In the genomic region with DNA sequence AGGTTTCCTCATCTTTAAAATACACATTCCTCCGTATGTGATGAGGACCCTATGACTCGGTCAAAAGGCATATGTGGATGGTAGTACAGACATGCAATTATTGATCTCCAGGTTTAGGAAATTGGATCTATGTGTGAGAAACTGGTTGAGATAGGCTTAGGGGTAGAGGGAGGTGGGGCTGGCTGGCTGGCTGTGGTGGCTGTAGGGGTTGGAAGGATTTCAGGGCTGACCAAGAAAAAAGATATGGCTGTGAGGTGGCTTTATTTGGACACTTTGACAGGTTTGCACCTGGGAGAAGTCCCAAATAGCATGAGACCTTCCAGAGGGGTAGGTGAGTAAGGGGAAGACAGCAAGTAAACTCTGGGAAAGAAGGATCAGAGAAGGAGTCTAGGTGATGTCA, we compare ENCODE assay signal across 32 cellular contexts. TPM values are rescaled to one million over a fixed set of nuclear protein-coding genes. Genes with fewer than 3 reads are reported as not detected.
"Had no signal": no experiment of that assay in that cellular context is flagged by ENCODE, and none has a peak within 500 bp of the region (broad histone marks: within the 10 kb centered on the region; RNA-seq: fewer than 3 reads in every experiment).

No MANE protein-coding gene starts in this region.

- H3K27me3 ChIP-seq: adrenal gland, body of pancreas, breast epithelium, Peyer's patch had no signal

- H3K27ac Mint-ChIP-seq: activated CD4-positive, alpha-beta memory T cell treated with anti-CD3 and anti-CD28 coated beads for 36 hours; activated CD4-positive, alpha-beta T cell treated with anti-CD3 and anti-CD28 coated beads for 36 hours; activated T-helper 1 cell treated with anti-CD3 and anti-CD28 coated beads, Interleukin-12 subunit alpha, Interleukin-12 subunit beta, Interleukin-2, Interleukin-4 antibody, amounts not matched to agents 30 ng/mL and 10 ng/mL and 1 ng/mL, durations not matched to agents 14 hours and 24 hours and 36 hours had no signal

- DNase-seq: activated CD4-positive, alpha-beta memory T cell treated with anti-CD3 and anti-CD28 coated beads for 36 hours; activated CD4-positive, alpha-beta T cell treated with anti-CD3 and anti-CD28 coated beads for 36 hours; activated CD4-positive, alpha-beta T cell treated with anti-CD3 and anti-CD28 coated beads, Interleukin-2, amount 50 U/mL, for 1 hour; activated CD8-positive, alpha-beta memory T cell treated with anti-CD3 and anti-CD28 coated beads, Interleukin-2, amount 50 U/mL, for 4 hours; activated effector memory CD4-positive, alpha-beta T cell treated with anti-CD3 and anti-CD28 coated beads, Interleukin-2, amount 50 U/mL, for 16 hours; activated naive CD4-positive, alpha-beta T cell; activated naive CD4-positive, alpha-beta T cell treated with anti-CD3 and anti-CD28 coated beads, Interleukin-2, amount 50 U/mL, for 16 hours; activated T-cell treated with anti-CD3 and anti-CD28 coated beads for 4 hours; activated T-cell treated with anti-CD3 and anti-CD28 coated beads, Interleukin-2, amount 50 U/mL, for 4 hours; adrenal gland; NCI-H146; NCI-H187; NCI-H2107; NCI-H2171; NCI-H510A; NCI-H526; NCI-H748 treated with DMSO at 0.1 percent for 48 hours; NK-92 treated with Interleukin-12 subunit alpha and Interleukin-12 subunit beta, amount 100 ng/mL, for 24 hours; PC-3; Peyer's patch; RPMI8226; SIG-M5; SW 1271; T-helper 1 cell had no signal

- H3K9ac ChIP-seq: KMS-11 had no signal

- H3K4me1 Mint-ChIP-seq: activated CD4-positive, alpha-beta T cell treated with anti-CD3 and anti-CD28 coated beads for 36 hours had no signal

- H3K27me3 Mint-ChIP-seq: activated CD4-positive, alpha-beta memory T cell treated with anti-CD3 and anti-CD28 coated beads for 36 hours; activated CD4-positive, alpha-beta T cell treated with anti-CD3 and anti-CD28 coated beads for 36 hours had no signal

- H3K4me3 ChIP-seq: adrenal gland, body of pancreas, breast epithelium, Peyer's patch had no signal

- H3K4me3 Mint-ChIP-seq: activated CD4-positive, alpha-beta memory T cell treated with anti-CD3 and anti-CD28 coated beads for 36 hours; activated CD4-positive, alpha-beta T cell treated with anti-CD3 and anti-CD28 coated beads for 36 hours; activated T-cell treated with anti-CD3 and anti-CD28 coated beads, Interleukin-2, amount 50 U/mL, for 4 hours; activated T-helper 1 cell treated with anti-CD3 and anti-CD28 coated beads, Interleukin-12 subunit alpha, Interleukin-12 subunit beta, Interleukin-2, Interleukin-4 antibody, amounts not matched to agents 30 ng/mL and 10 ng/mL and 1 ng/mL, durations not matched to agents 14 hours and 24 hours and 36 hours had no signal

- H3K4me2 ChIP-seq: KMS-11 had no signal

- H3K27ac ChIP-seq: adrenal gland, breast epithelium, KMS-11, Peyer's patch had no signal

- ATAC-seq: activated CD4-positive, alpha-beta T cell treated with anti-CD3 and anti-CD28 coated beads for 36 hours; activated T-cell treated with anti-CD3 and anti-CD28 coated beads, Interleukin-2, amount 50 U/mL, for 4 hours; PC-3 had no signal

- H3K4me1 ChIP-seq: adrenal gland, breast epithelium, Peyer's patch had no signal

RNA-seq across cellular contexts. Expression of gene ADAM30, which starts 39.6 kb away (rescaled TPM):
- total RNA-seq: activated CD4-positive, alpha-beta memory T cell treated with anti-CD3 and anti-CD28 coated beads for 36 hours; activated CD4-positive, alpha-beta T cell treated with anti-CD3 and anti-CD28 coated beads for 36 hours; activated T-cell treated with anti-CD3 and anti-CD28 coated beads, Interleukin-2, amount 50 U/mL, for 4 hours; activated T-helper 1 cell treated with anti-CD3 and anti-CD28 coated beads, Interleukin-12 subunit alpha, Interleukin-12 subunit beta, Interleukin-2, Interleukin-4 antibody, amounts not matched to agents 30 ng/mL and 10 ng/mL and 1 ng/mL, durations not matched to agents 14 hours and 24 hours and 36 hours; adrenal gland; astrocyte; body of pancreas; breast epithelium; LHCN-M2; M059J; PC-3; Peyer's patch; T-helper 2 cell treated with Interferon-gamma antibody and Interleukin-4, amounts not matched to agents 100 ng/mL and 5 ng/mL, for 36 hours had no signal
- polyA plus RNA-seq: adrenal gland had no signal
